In the genomic region with DNA sequence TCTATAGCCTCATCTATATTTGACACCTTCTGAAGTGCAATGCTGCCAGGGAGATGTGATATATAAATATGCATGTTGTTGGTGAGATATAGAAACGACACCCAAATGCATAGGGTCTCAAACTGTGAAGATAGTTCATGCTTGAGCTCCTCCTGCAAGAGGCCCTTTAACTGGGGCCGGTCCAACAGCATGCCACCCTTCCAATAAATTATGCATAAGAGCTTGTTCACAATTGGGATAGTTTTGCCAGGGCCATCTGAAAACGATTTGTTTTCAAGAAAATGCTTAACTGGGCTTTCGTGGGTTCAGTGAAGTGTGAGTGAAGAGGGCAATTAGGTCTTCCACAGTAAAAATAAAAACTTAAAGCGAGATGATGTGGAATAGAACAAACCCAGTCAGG, we compare ENCODE assay signal across 19 cellular contexts.
"Had no signal": no experiment of that assay in that cellular context is flagged by ENCODE, and none has a peak within 500 bp of the region (broad histone marks: within the 10 kb centered on the region; RNA-seq: fewer than 3 reads in every experiment).

No MANE protein-coding gene starts in this region.

- DNase-seq: naive thymus-derived CD8-positive, alpha-beta T cell; nephron progenitor cell; nucleus accumbens; pancreas; right cardiac atrium; right lobe of liver; sigmoid colon; small intestine; stimulated activated CD4-positive, alpha-beta T cell treated with anti-CD3 and anti-CD28 coated beads, Interleukin-15, amount 100 ng/mL, for 24 hours; stimulated activated CD4-positive, alpha-beta T cell treated with anti-CD3 and anti-CD28 coated beads, Interleukin-2, amount 100 ng/mL, for 24 hours; stimulated activated CD4-positive, alpha-beta T cell treated with anti-CD3 and anti-CD28 coated beads, Interleukin-2, amount 100 ng/mL, for 48 hours; stimulated activated CD4-positive, alpha-beta T cell treated with anti-CD3 and anti-CD28 coated beads, Interleukin-4, amount 100 ng/mL, for 24 hours; stimulated activated naive B cell treated with anti-CD40 and anti-IgM and Interleukin-4, amounts not matched to agents 10 μg/mL and 1 μg/mL and 100 μg/mL, for 72 hours; stimulated activated naive CD4-positive, alpha-beta T cell treated with Interleukin-2 at 50 U/mL for 16 hours; stomach; tibial artery; transverse colon; upper lobe of right lung; uterus had no signal
